ENCODE assay signal across 8 cellular contexts in genomic region chr7:94908204-94909022, GRCh38. TPM values are rescaled to one million over a fixed set of nuclear protein-coding genes. Genes with fewer than 3 reads are reported as not detected.
A peak's percentile ranks its signal among the peaks of the same experiment; 100 is the strongest.
DNase-seq lines count a peak whose midpoint lies in the region; ATAC-seq lines count a peak whose summit lies in the region.

No MANE protein-coding gene starts in this region.

- no peak for ATAC-seq in GM18517 (IDR thresholded peaks at IDR 0.05; ENCODE audit: unreplicated experiment)
- no peak for ATAC-seq in GM21786 (IDR thresholded peaks at IDR 0.05; ENCODE audit: unreplicated experiment)

- DNase-seq in DMS153 (lab: John Stamatoyannopoulos, UW) (peak; percentile 36), NCI-H1105 (lab: John Stamatoyannopoulos, UW) (peak; percentile 57), anterior cingulate cortex (lab: John Stamatoyannopoulos, UW) (peak in 51 of 58 donors; percentile 3 to 74 (median 44)), iPS DF 4.7 (ENCODE audit: extremely low read depth, low spot score) (peak; percentile 28), putamen (ENCODE audit: low spot score) (peak; percentile 55), mesenteric fat pad (ENCODE audit: low spot score) (no peak)

RNA-seq across cellular contexts. Expression of gene PPP1R9A, which starts 1.0 kb away (rescaled TPM):
- total RNA-seq in mesenteric fat pad = 13.8 TPM
